In the genomic region with DNA sequence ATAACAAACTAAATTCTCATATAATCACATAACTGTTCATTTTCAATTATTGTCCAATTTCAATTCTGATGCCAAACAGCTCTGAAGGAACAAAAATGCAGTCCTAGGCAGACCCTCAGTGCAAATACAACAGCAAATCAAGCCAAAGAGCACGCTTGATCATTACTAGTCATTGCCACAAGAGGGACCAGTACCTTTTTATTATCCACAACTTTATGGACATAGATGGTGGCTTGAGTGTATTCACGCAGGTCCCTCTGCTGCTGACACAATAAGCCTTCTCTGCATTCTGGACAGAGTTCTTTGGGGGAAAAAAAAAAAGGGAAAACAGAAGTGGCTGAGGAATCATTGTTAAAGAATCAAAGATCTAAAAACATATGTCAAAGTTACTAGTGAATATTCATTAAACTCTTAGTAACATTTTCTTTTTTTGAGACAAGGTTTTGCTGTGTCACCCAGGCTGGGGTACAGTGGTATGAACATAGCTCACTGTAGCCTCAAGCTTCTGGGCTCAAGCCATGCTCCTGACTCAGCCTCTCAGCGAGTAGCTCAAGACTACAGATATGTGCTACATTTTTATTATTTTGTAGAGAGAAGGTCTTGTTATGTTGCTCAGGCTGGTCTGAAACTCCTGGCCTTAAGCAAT, we compare ENCODE assay signal across 8 cellular contexts. TPM values are rescaled to one million over a fixed set of nuclear protein-coding genes. Genes with fewer than 3 reads are reported as not detected.
DNase-seq lines count a peak whose midpoint lies in the region; ATAC-seq, FAIRE-seq and TF ChIP-seq lines count a peak whose summit lies in the region.

No MANE protein-coding gene starts in this region.

- peaks cover 4 to 46% (median 30%) of the 10 kb centered on the region in 4 experiments; a peak in 7 of 8 replicates for H3K36me3 ChIP-seq in H1 (ENCODE audit: control insufficient read depth in 2 of 4, insufficient read depth in 4 of 4, low read length in 3 of 4)

- no peak overlapping the region for H2BK20ac ChIP-seq in H1 (ENCODE audit: low read length)

- H3K18ac ChIP-seq in H1 (ENCODE audit: extremely low read depth, low read length): no peak overlapping the region

- no peak overlapping the region for H2AK5ac ChIP-seq in H1 (ENCODE audit: low read depth, low read length)

- no peak overlapping the region for H3K9ac ChIP-seq in H1 (replicated peaks in 1 of 4; ENCODE audit: extremely low read depth in 1 of 4, low read depth in 3 of 4, low read length in 3 of 4)

- TF ChIP-seq POLR2A in H1 (IDR thresholded peaks at IDR 0.05; ENCODE audit: control extremely low read depth in 1 of 2, low read depth in 2 of 2, low read length in 2 of 2): no peak

- H2BK12ac ChIP-seq in H1 (ENCODE audit: low read depth, low read length): no peak overlapping the region

- no peaks in the 10 kb centered on the region for H3K9me3 Mint-ChIP-seq in progenitor cell of endocrine pancreas (ENCODE audit: low read depth)

- H3K79me1 ChIP-seq in H1 (ENCODE audit: low read depth, low read length): no peaks in the 10 kb centered on the region; the same call in 1 of the 2 replicates

- no peak overlapping the region for H2BK15ac ChIP-seq in H1 (ENCODE audit: low read length)

- H3K4me3 ChIP-seq in AG04449 (ENCODE audit: low read depth, low read length): no peak overlapping the region
- no peak overlapping the region for H3K4me3 ChIP-seq in H1 (ENCODE audit: extremely low read depth in 1 of 4, insufficient read depth in 2 of 4, low read depth in 3 of 4, low read length in 4 of 4)

- H3K14ac ChIP-seq in H1 (ENCODE audit: insufficient read length): no peak overlapping the region

- CTCF ChIA-PET in AG04449 (lab: Yijun Ruan, JAX): interaction anchor here (0.6 to 2.4 kb wide), 13 partner anchors 9 to 714 kb away, joined by 3 to 10 read pairs (median 4); no protein-coding TSS in a partner anchor
- CTCF ChIA-PET in H1 (lab: Charles Lee; ENCODE audit: partially characterized antibody): interaction anchor here (0.8 to 2.6 kb wide), 13 partner anchors 11 to 262 kb away, joined by 3 to 13 read pairs (median 4); no protein-coding TSS in a partner anchor

- H3K79me2 ChIP-seq in H1 (ENCODE audit: control insufficient read depth in 1 of 2, insufficient read depth in 2 of 2, low read length in 2 of 2): no peaks in the 10 kb centered on the region

- no peaks in the 10 kb centered on the region for H3K27me3 Mint-ChIP-seq in progenitor cell of endocrine pancreas

- H4K91ac ChIP-seq in H1 (replicated peaks; ENCODE audit: insufficient read length, low read length): no peak overlapping the region

- H3K4me1 ChIP-seq in H1 (replicated peaks in 1 of 4; ENCODE audit: control insufficient read depth in 3 of 4, insufficient read depth in 4 of 4, low read length in 3 of 4): peaks cover 2 to 9% (median 5%) of the 10 kb centered on the region in 4 experiments; a peak in 4 of 7 replicates

- no peak overlapping the region for H3K56ac ChIP-seq in H1 (replicated peaks; ENCODE audit: insufficient read length, low read depth, low read length)

- H2AFZ ChIP-seq in H1 (ENCODE audit: low read length): no peak overlapping the region

- H3K23me2 ChIP-seq in H1 (ENCODE audit: low read depth, low read length): no peaks in the 10 kb centered on the region

- no peak overlapping the region for H3K4me2 ChIP-seq in H1 (ENCODE audit: insufficient read depth in 1 of 2, low read depth in 2 of 2, low read length in 2 of 2)

- no peak overlapping the region for H3K27ac ChIP-seq in H1 (ENCODE audit: low read depth, low read length)

- ATAC-seq in HG03045 (IDR thresholded peaks at IDR 0.05; ENCODE audit: unreplicated experiment) (no peak), HG03565 (IDR thresholded peaks at IDR 0.05; ENCODE audit: unreplicated experiment) (no peak)

- H3K27ac Mint-ChIP-seq in progenitor cell of endocrine pancreas: no peak overlapping the region

- H3K36me3 Mint-ChIP-seq in progenitor cell of endocrine pancreas (ENCODE audit: insufficient read depth): peaks cover 21% of the 10 kb centered on the region

- DNase-seq in AG04449 (ENCODE audit: low read depth, low spot score) (peak; percentile 64), GM04504 (ENCODE audit: low read depth) (peak; percentile 78), NCI-H82 (lab: John Stamatoyannopoulos, UW) (peak; percentile 55), H1 (ENCODE audit: low read depth in 1 of 2, low spot score in 2 of 2) (no peak), progenitor cell of endocrine pancreas (ENCODE audit: low spot score, unreplicated experiment) (no peak), NCI-H2029 treated with DMSO at 0.1 percent for 48 hours (lab: John Stamatoyannopoulos, UW) (no peak)

- TF ChIP-seq EP300 in H1 (IDR thresholded peaks at IDR 0.05; ENCODE audit: borderline replicate concordance in 1 of 2, low read depth in 2 of 2, low read length in 2 of 2): no peak

- FAIRE-seq in H1 (lab: Jason Lieb, UNC): peak; percentile 72

- H3K4me3 Mint-ChIP-seq in progenitor cell of endocrine pancreas (ENCODE audit: low read depth): no peak overlapping the region

- no peaks in the 10 kb centered on the region for H3K27me3 ChIP-seq in H1 (replicated peaks in 1 of 4; ENCODE audit: control insufficient read depth in 3 of 4, extremely low read depth in 1 of 4, insufficient read depth in 3 of 4, low read length in 3 of 4)

- peak; percentile 27 to 40; a peak in 3 of 4 replicates for TF ChIP-seq RAD21 in H1 (IDR thresholded peaks at IDR 0.05 in 1 of 2, conservative IDR thresholded peaks at IDR 0.05 in 1 of 2; ENCODE audit: low read depth in 2 of 2, low read length in 2 of 2)

- no peak overlapping the region for H4K5ac ChIP-seq in H1 (ENCODE audit: insufficient read length, low read depth, low read length)

- H4K20me1 ChIP-seq in H1 (replicated peaks in 1 of 2; ENCODE audit: control insufficient read depth in 1 of 2, insufficient read depth in 2 of 2, low read length in 2 of 2): peaks cover 0 to 3% of the 10 kb centered on the region in 2 experiments

- H3K4me1 Mint-ChIP-seq in progenitor cell of endocrine pancreas (ENCODE audit: low read depth): peaks cover 16% of the 10 kb centered on the region

- no peak overlapping the region for H3K4ac ChIP-seq in H1 (replicated peaks; ENCODE audit: insufficient read length, low read depth, low read length)

- POLR2A ChIA-PET in AG04449 (lab: Yijun Ruan, JAX): interaction anchor here (0.7 to 1.2 kb wide), 2 partner anchors 78 to 276 kb away, joined by 3 read pairs; no protein-coding TSS in a partner anchor
- POLR2A ChIA-PET in H1 (lab: Charles Lee; ENCODE audit: partially characterized antibody): interaction anchor here (1.7 kb wide), 1 partner anchor 79 kb away, joined by 6 read pairs; a partner anchor contains a TSS

- no peaks in the 10 kb centered on the region for H3K9me3 ChIP-seq in H1 (ENCODE audit: insufficient read depth in 2 of 2, low read depth in 1 of 2, low read length in 1 of 2)

- peak; percentile 41 for TF ChIP-seq CTCF in AG04449 (IDR thresholded peaks at IDR 0.05; ENCODE audit: insufficient read depth, low read length, missing control alignments)
- peak in 2 of 3 experiments; percentile 28 to 59; a peak in 2 of 4 replicates for TF ChIP-seq CTCF in H1 (IDR thresholded peaks at IDR 0.05; ENCODE audit: control extremely low read depth in 1 of 3, insufficient read depth in 1 of 3, low read depth in 1 of 3, low read length in 3 of 3)
- peak; percentile 62 for TF ChIP-seq CTCF in progenitor cell of endocrine pancreas (IDR thresholded peaks at IDR 0.05; ENCODE audit: unreplicated experiment)

- no peak overlapping the region for H3K23ac ChIP-seq in H1 (ENCODE audit: insufficient read length)

- WGBS in H1 (ENCODE audit: extremely low coverage in 1 of 2, insufficient coverage in 1 of 2, insufficient read length in 1 of 2, insufficient replicate concordance in 2 of 2, low coverage in 1 of 2, low lambda C conversion rate in 2 of 2, missing lambda C conversion rate in 1 of 2), 2 experiments: 91% methylated on average over 3 of the region's 3 CpGs; no CpG with 5 or more reads in 1 of the 2 experiments

- no peak overlapping the region for H2BK5ac ChIP-seq in H1 (ENCODE audit: low read depth, low read length)

- H2BK120ac ChIP-seq in H1 (replicated peaks; ENCODE audit: low read depth, low read length): no peak overlapping the region

- H4K8ac ChIP-seq in H1 (ENCODE audit: extremely low read depth, insufficient read depth, low read length): no peak overlapping the region

TF ChIP-seq in H1, 55 proteins besides CTCF, POLR2A, EP300 and RAD21:
- TF ChIP-seq KDM4A (IDR thresholded peaks at IDR 0.05; ENCODE audit: low read depth, low read length, severe bottlenecking) (no peak), YY1 (IDR thresholded peaks at IDR 0.05; ENCODE audit: low read depth, low read length) (no peak)

RNA-seq across cellular contexts. Expression of a gene that starts 34.3 kb away (rescaled TPM):
- 7.8 and 8.4 TPM in 2 replicates for total RNA-seq in H1 (2021; fragmentation: NEBNext Ultra II Directional; extraction: Animal tissue kit (Norgen Biotek cat#: 25700))
- polyA plus RNA-seq in H1 (2011; rRNA removed): 8.4 and 9.9 TPM in 2 replicates
- 8.0 TPM for polyA plus RNA-seq in H1 (2011; cell fraction: cytosol; rRNA removed)
- polyA plus RNA-seq in H1 (2011; cell fraction: nucleus; rRNA removed): 26.1 TPM
- 6.9 to 9.7 TPM (median 8.3 TPM) in 4 replicates for polyA plus RNA-seq in H1 (2012, experiment 1 of 2)
- polyA plus RNA-seq in H1 (2012, experiment 2 of 2): 7.0 TPM
- 5.6 TPM for polyA plus RNA-seq in H1 (2013, experiment 1 of 2)
- 6.1 TPM for polyA plus RNA-seq in H1 (2013, experiment 2 of 2)
- polyA minus RNA-seq in H1 (2011; rRNA and poly(A)+ RNA removed): 7.7 and 11.9 TPM in 2 replicates
- polyA minus RNA-seq in H1 (2011; cell fraction: cytosol; rRNA and poly(A)+ RNA removed): 4.9 TPM
- 6.0 TPM for polyA minus RNA-seq in H1 (2011; cell fraction: nucleus; rRNA and poly(A)+ RNA removed)
- total RNA-seq in progenitor cell of endocrine pancreas: 15.3 and 16.1 TPM in 2 replicates

Comparison
In these comparisons a context has a peak if more than half of its experiments do, and no peak if none do; other contexts are left out.
1. DNase-seq: peak in AG04449 (single experiment), GM04504 (single experiment) and NCI-H82 (single experiment); none in H1 (0 of 2), progenitor cell of endocrine pancreas (single experiment) and NCI-H2029 treated with DMSO at 0.1 percent for 48 hours (single experiment).
2. Peak in every context shown above with its lines, with median percentiles within 50 percentile points of each other: CTCF ChIP-seq.